In genomic region chr15:60536951-60537350, GRCh38 we compare ENCODE assay signal across 17 cellular contexts.
"Had no signal": no experiment of that assay in that cellular context is flagged by ENCODE, and none has a peak within 500 bp of the region (broad histone marks: within the 10 kb centered on the region; RNA-seq: fewer than 3 reads in every experiment).

No MANE protein-coding gene starts in this region.

- ATAC-seq: activated CD4-positive, CD25-positive, alpha-beta regulatory T cell treated with anti-CD3 and anti-CD28 coated beads, Interleukin-2, amount 50 U/mL, for 24 hours; activated CD8-positive, alpha-beta memory T cell treated with anti-CD3 and anti-CD28 coated beads, Interleukin-2, amount 10 ng/mL, durations not matched to agents 7 days and 5 days; activated naive CD4-positive, alpha-beta T cell treated with anti-CD3 and anti-CD28 coated beads, Interleukin-2, amount 50 U/mL, for 72 hours; pancreas; right cardiac atrium; stimulated activated memory B cell treated with anti-CD40 and anti-IgM and Interleukin-4, amounts not matched to agents 10 μg/mL and 1 μg/mL and 100 μg/mL, for 72 hours had no signal

- H3K9me3 Mint-ChIP-seq: activated CD4-positive, alpha-beta memory T cell treated with anti-CD3 and anti-CD28 coated beads, Interleukin-2, amount 10 ng/mL, durations not matched to agents 7 days and 5 days; activated CD4-positive, alpha-beta T cell treated with anti-CD3 and anti-CD28 coated beads, Interleukin-2, amount 10 ng/mL, durations not matched to agents 24 days and 14 days; activated naive CD4-positive, alpha-beta T cell treated with anti-CD3 and anti-CD28 coated beads, Interleukin-2, amount 50 U/mL, for 72 hours; nephron; stimulated activated memory B cell treated with anti-CD40 and anti-IgM and Interleukin-4, amounts not matched to agents 10 μg/mL and 1 μg/mL and 100 μg/mL, for 72 hours had no signal

- DNase-seq: activated CD4-positive, alpha-beta memory T cell treated with anti-CD3 and anti-CD28 coated beads, Interleukin-2, amount 10 ng/mL, durations not matched to agents 7 days and 5 days; activated CD4-positive, alpha-beta T cell treated with anti-CD3 and anti-CD28 coated beads, Interleukin-2, amount 10 ng/mL, durations not matched to agents 24 days and 14 days; activated CD8-positive, alpha-beta memory T cell treated with anti-CD3 and anti-CD28 coated beads, Interleukin-2, amount 10 ng/mL, durations not matched to agents 7 days and 5 days; activated T-cell treated with anti-CD3 and anti-CD28 coated beads for 4 hours; central memory CD4-positive, alpha-beta T cell; glutamatergic neuron; kidney glomerular epithelial cell; left ventricle myocardium superior; midbrain; pancreas; stimulated activated CD4-positive, alpha-beta T cell treated with anti-CD3 and anti-CD28 coated beads, Interleukin-2, amount 100 ng/mL, for 24 hours; stomach had no signal

- H3K4me1 Mint-ChIP-seq: stimulated activated memory B cell treated with anti-CD40 and anti-IgM and Interleukin-4, amounts not matched to agents 10 μg/mL and 1 μg/mL and 100 μg/mL, for 72 hours had no signal

- H3K36me3 Mint-ChIP-seq: stimulated activated memory B cell treated with anti-CD40 and anti-IgM and Interleukin-4, amounts not matched to agents 10 μg/mL and 1 μg/mL and 100 μg/mL, for 72 hours had no signal

- H3K27ac Mint-ChIP-seq: activated CD4-positive, alpha-beta memory T cell treated with anti-CD3 and anti-CD28 coated beads, Interleukin-2, amount 10 ng/mL, durations not matched to agents 7 days and 5 days; activated CD4-positive, alpha-beta T cell treated with anti-CD3 and anti-CD28 coated beads, Interleukin-2, amount 10 ng/mL, durations not matched to agents 24 days and 14 days; activated naive CD4-positive, alpha-beta T cell treated with anti-CD3 and anti-CD28 coated beads, Interleukin-2, amount 50 U/mL, for 72 hours; nephron; stimulated activated memory B cell treated with anti-CD40 and anti-IgM and Interleukin-4, amounts not matched to agents 10 μg/mL and 1 μg/mL and 100 μg/mL, for 72 hours had no signal

- H3K27me3 Mint-ChIP-seq: activated CD4-positive, alpha-beta memory T cell treated with anti-CD3 and anti-CD28 coated beads, Interleukin-2, amount 10 ng/mL, durations not matched to agents 7 days and 5 days; activated CD4-positive, alpha-beta T cell treated with anti-CD3 and anti-CD28 coated beads, Interleukin-2, amount 10 ng/mL, durations not matched to agents 24 days and 14 days; activated CD8-positive, alpha-beta memory T cell treated with anti-CD3 and anti-CD28 coated beads, Interleukin-2, amount 10 ng/mL, durations not matched to agents 7 days and 5 days; stimulated activated memory B cell treated with anti-CD40 and anti-IgM and Interleukin-4, amounts not matched to agents 10 μg/mL and 1 μg/mL and 100 μg/mL, for 72 hours had no signal

- H3K4me3 Mint-ChIP-seq: activated CD4-positive, alpha-beta memory T cell treated with anti-CD3 and anti-CD28 coated beads, Interleukin-2, amount 10 ng/mL, durations not matched to agents 7 days and 5 days; activated CD4-positive, alpha-beta T cell treated with anti-CD3 and anti-CD28 coated beads, Interleukin-2, amount 10 ng/mL, durations not matched to agents 24 days and 14 days; activated CD8-positive, alpha-beta memory T cell treated with anti-CD3 and anti-CD28 coated beads, Interleukin-2, amount 10 ng/mL, durations not matched to agents 7 days and 5 days; nephron; stimulated activated memory B cell treated with anti-CD40 and anti-IgM and Interleukin-4, amounts not matched to agents 10 μg/mL and 1 μg/mL and 100 μg/mL, for 72 hours had no signal
